ENCODE assay signal across 8 cellular contexts in genomic region chr15:93029613-93030429, GRCh38.
DNase-seq lines count a peak whose midpoint lies in the region; ATAC-seq and TF ChIP-seq lines count a peak whose summit lies in the region.

No MANE protein-coding gene starts in this region.

- no peaks in the 10 kb centered on the region for H3K9me3 ChIP-seq in muscle layer of duodenum (ENCODE audit: control insufficient read depth in 1 of 2, low read length in 2 of 2)

- peaks cover 42% of the 10 kb centered on the region for H3K4me1 Mint-ChIP-seq in stimulated activated naive CD8-positive, alpha-beta T cell treated with anti-CD3 and anti-CD28 coated beads, Interleukin-15, Interleukin-2, amounts not matched to agents 100 ng/mL and 50 ng/mL, for 24 hours (ENCODE audit: low read depth)

- peaks cover 26% of the 10 kb centered on the region for H3K36me3 Mint-ChIP-seq in stimulated activated naive CD8-positive, alpha-beta T cell treated with anti-CD3 and anti-CD28 coated beads, Interleukin-15, Interleukin-2, amounts not matched to agents 100 ng/mL and 50 ng/mL, for 24 hours (ENCODE audit: low read depth)

- DNase-seq in stimulated activated naive CD8-positive, alpha-beta T cell treated with anti-CD3 and anti-CD28 coated beads, Interleukin-15, Interleukin-2, amounts not matched to agents 100 U/mL and 50 U/mL, for 24 hours = no peak
- DNase-seq in coronary artery (ENCODE audit: low spot score) = no peak
- DNase-seq in NCI-H345 (lab: John Stamatoyannopoulos, UW) = no peak
- DNase-seq in NCI-H2196 (lab: John Stamatoyannopoulos, UW; ENCODE audit: unreplicated experiment) = no peak
- DNase-seq in GM20000 (ENCODE audit: low spot score) = no peak

- TF ChIP-seq CTCF in coronary artery (IDR thresholded peaks at IDR 0.05) (no peak), GM20000 (IDR thresholded peaks at IDR 0.05; ENCODE audit: extremely low read depth, missing control alignments) (no peak)

- H3K4me3 Mint-ChIP-seq in stimulated activated naive CD8-positive, alpha-beta T cell treated with anti-CD3 and anti-CD28 coated beads, Interleukin-15, Interleukin-2, amounts not matched to agents 100 ng/mL and 50 ng/mL, for 24 hours = no peak overlapping the region

- H3K4me3 ChIP-seq in coronary artery (peak overlapping the region; percentile 50), muscle layer of duodenum (ENCODE audit: low read depth in 1 of 2, low read length in 2 of 2) (peak overlapping the region in 1 of 2 donors; percentile 27)

- H3K27ac Mint-ChIP-seq in stimulated activated naive CD8-positive, alpha-beta T cell treated with anti-CD3 and anti-CD28 coated beads, Interleukin-15, Interleukin-2, amounts not matched to agents 100 ng/mL and 50 ng/mL, for 24 hours = peak overlapping the region; percentile 41

- ATAC-seq in stimulated activated naive CD8-positive, alpha-beta T cell treated with anti-CD3 and anti-CD28 coated beads, Interleukin-15, Interleukin-2, amounts not matched to agents 100 U/mL and 50 U/mL, for 24 hours = no peak
- no peak for ATAC-seq in GM21619 (IDR thresholded peaks at IDR 0.05; ENCODE audit: unreplicated experiment)

- no peaks in the 10 kb centered on the region for H3K9me3 Mint-ChIP-seq in stimulated activated naive CD8-positive, alpha-beta T cell treated with anti-CD3 and anti-CD28 coated beads, Interleukin-15, Interleukin-2, amounts not matched to agents 100 ng/mL and 50 ng/mL, for 24 hours

- H3K27me3 Mint-ChIP-seq in stimulated activated naive CD8-positive, alpha-beta T cell treated with anti-CD3 and anti-CD28 coated beads, Interleukin-15, Interleukin-2, amounts not matched to agents 100 ng/mL and 50 ng/mL, for 24 hours = no peaks in the 10 kb centered on the region

- H3K27ac ChIP-seq in coronary artery = peak overlapping the region; percentile 86 to 95
- peak overlapping the region; percentile 86 for H3K27ac ChIP-seq in muscle layer of duodenum (ENCODE audit: low read length)

- H3K36me3 ChIP-seq in muscle layer of duodenum (ENCODE audit: control insufficient read depth in 1 of 2, insufficient read depth in 2 of 2, low read length in 2 of 2) = peaks cover 16 to 18% of the 10 kb centered on the region in 2 donors

- H3K27me3 ChIP-seq in muscle layer of duodenum (ENCODE audit: low read depth, low read length) = no peaks in the 10 kb centered on the region

- peaks cover 12 to 49% of the 10 kb centered on the region in 2 donors for H3K4me1 ChIP-seq in muscle layer of duodenum (ENCODE audit: control insufficient read depth in 1 of 2, insufficient read depth in 2 of 2, low read length in 2 of 2)
